In the genomic region with DNA sequence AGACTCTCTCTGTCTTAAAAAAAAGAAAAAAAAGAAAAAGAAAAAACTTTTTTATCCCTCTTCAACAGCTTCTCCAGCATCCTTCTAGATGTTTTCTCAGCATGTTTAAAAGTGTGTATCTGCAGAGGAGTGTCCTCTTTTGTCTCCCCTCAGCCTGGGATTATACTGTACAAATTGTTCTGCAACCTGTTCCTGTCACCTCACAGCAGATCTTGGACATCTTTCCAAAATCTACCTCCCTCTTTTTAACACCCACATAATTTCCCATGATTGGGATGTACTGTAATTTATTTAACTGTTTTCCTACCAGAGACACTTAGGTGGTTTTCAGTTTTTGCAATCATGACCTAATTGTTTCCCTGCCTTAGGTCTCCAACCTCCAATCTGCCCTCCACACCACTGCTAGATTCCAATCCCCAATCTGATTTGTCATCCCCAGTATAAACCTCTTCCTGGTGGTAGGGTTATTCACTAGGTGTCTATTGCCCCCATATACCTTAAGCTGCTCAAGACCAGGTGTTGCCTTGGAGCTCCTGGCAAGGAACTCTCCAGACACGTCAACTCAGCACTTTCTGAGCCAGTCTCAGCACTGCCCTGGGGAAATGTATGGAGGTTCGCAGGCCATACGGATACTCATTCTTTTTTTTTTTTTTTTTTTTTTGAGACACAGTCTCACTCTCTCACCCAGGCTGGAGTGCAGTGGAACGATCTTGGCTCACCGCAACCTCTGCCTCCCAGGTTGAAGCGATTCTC, we compare ENCODE assay signal across 10 cellular contexts. TPM values are rescaled to one million over a fixed set of nuclear protein-coding genes. Genes with fewer than 3 reads are reported as not detected.
DNase-seq lines count a peak whose midpoint lies in the region; ATAC-seq and TF ChIP-seq lines count a peak whose summit lies in the region.
"Had no signal": no experiment of that assay in that cellular context is flagged by ENCODE, and none has a peak within 500 bp of the region (broad histone marks: within the 10 kb centered on the region; RNA-seq: fewer than 3 reads in every experiment).

No MANE protein-coding gene starts in this region.

- intact Hi-C loops in left lung (cut with DNase I): no loop called here

- no peak for ATAC-seq in left lung

- H3K9me3 Mint-ChIP-seq in T-helper 1 cell treated with Interleukin-12 subunit alpha and Interleukin-12 subunit beta and Interleukin-4 antibody, amounts not matched to agents 30 μg/mL and 1 μg/mL, for 36 hours: no peaks in the 10 kb centered on the region
- no peaks in the 10 kb centered on the region for H3K9me3 Mint-ChIP-seq in activated naive CD8-positive, alpha-beta T cell (ENCODE audit: low read depth)

- peaks cover 58% of the 10 kb centered on the region for H3K4me1 Mint-ChIP-seq in T-helper 1 cell treated with Interleukin-12 subunit alpha and Interleukin-12 subunit beta and Interleukin-4 antibody, amounts not matched to agents 30 μg/mL and 1 μg/mL, for 36 hours (ENCODE audit: low read depth)
- H3K4me1 Mint-ChIP-seq in activated naive CD8-positive, alpha-beta T cell (ENCODE audit: low read depth): peaks cover 78% of the 10 kb centered on the region

- H3K4me1 ChIP-seq in left lung: peaks cover 37 to 84% of the 10 kb centered on the region in 2 donors

- no peak overlapping the region for H3K4me3 ChIP-seq in left lung
- H3K4me3 ChIP-seq in WERI-Rb-1 (ENCODE audit: low read depth, low read length): no peak overlapping the region

- H3K9me3 ChIP-seq in left lung (no peaks in the 10 kb centered on the region), WERI-Rb-1 (ENCODE audit: severe bottlenecking) (no peaks in the 10 kb centered on the region)
- H3K9me3 ChIP-seq: SK-N-SH had no signal

- H3K36me3 ChIP-seq in left lung (no peaks in the 10 kb centered on the region), WERI-Rb-1 (no peaks in the 10 kb centered on the region)

- peak overlapping the region; percentile 83 for H3K27ac Mint-ChIP-seq in T-helper 1 cell treated with Interleukin-12 subunit alpha and Interleukin-12 subunit beta and Interleukin-4 antibody, amounts not matched to agents 30 μg/mL and 1 μg/mL, for 36 hours
- H3K27ac Mint-ChIP-seq in activated naive CD8-positive, alpha-beta T cell: peak overlapping the region; percentile 51

- no peaks in the 10 kb centered on the region for H3K27me3 ChIP-seq in left lung
- H3K27me3 ChIP-seq in WERI-Rb-1 (ENCODE audit: insufficient read depth, low read depth, severe bottlenecking): no peaks in the 10 kb centered on the region

- H3K27me3 Mint-ChIP-seq in T-helper 1 cell treated with Interleukin-12 subunit alpha and Interleukin-12 subunit beta and Interleukin-4 antibody, amounts not matched to agents 30 μg/mL and 1 μg/mL, for 36 hours (ENCODE audit: low read depth): no peaks in the 10 kb centered on the region
- H3K27me3 Mint-ChIP-seq in activated naive CD8-positive, alpha-beta T cell: no peaks in the 10 kb centered on the region

- TF ChIP-seq CTCF in left lung (IDR thresholded peaks at IDR 0.05): no peak
- no peak for TF ChIP-seq CTCF in WERI-Rb-1 (IDR thresholded peaks at IDR 0.05; ENCODE audit: low read depth, low read length)

- H3K36me3 Mint-ChIP-seq in T-helper 1 cell treated with Interleukin-12 subunit alpha and Interleukin-12 subunit beta and Interleukin-4 antibody, amounts not matched to agents 30 μg/mL and 1 μg/mL, for 36 hours (ENCODE audit: low read depth): no peaks in the 10 kb centered on the region
- no peaks in the 10 kb centered on the region for H3K36me3 Mint-ChIP-seq in activated naive CD8-positive, alpha-beta T cell

- H3K4me3 Mint-ChIP-seq in T-helper 1 cell treated with Interleukin-12 subunit alpha and Interleukin-12 subunit beta and Interleukin-4 antibody, amounts not matched to agents 30 μg/mL and 1 μg/mL, for 36 hours: peak overlapping the region; percentile 3
- peak overlapping the region; percentile 32 for H3K4me3 Mint-ChIP-seq in activated naive CD8-positive, alpha-beta T cell

- no peak for DNase-seq in T-helper 1 cell
- peak in 1 of 2 donors; percentile 1 for DNase-seq in left lung
- no peak for DNase-seq in substantia nigra (lab: John Stamatoyannopoulos, UW)
- DNase-seq in WERI-Rb-1: no peak
- DNase-seq in NCI-H2029 (lab: John Stamatoyannopoulos, UW): no peak
- DNase-seq in activated effector memory CD4-positive, alpha-beta T cell treated with anti-CD3 and anti-CD28 coated beads, Interleukin-2, amount 50 U/mL, for 16 hours: no peak
- DNase-seq: NCI-H1417 treated with DMSO at 0.1 percent for 48 hours, SK-N-SH had no signal

- peak overlapping the region; percentile 66 to 79 for H3K27ac ChIP-seq in left lung
- H3K27ac ChIP-seq in substantia nigra (ENCODE audit: low read depth, low read length, poor library complexity, severe bottlenecking): peak overlapping the region; percentile 100
- H3K27ac ChIP-seq in WERI-Rb-1: no peak overlapping the region

RNA-seq across cellular contexts. Expression of a gene that starts 17.6 kb away (rescaled TPM):
- 10 to 100 TPM; 40.7 to 73.8 TPM for total RNA-seq in left lung

RNA-seq across cellular contexts. Expression of a gene that starts 40.1 kb away (rescaled TPM):
- total RNA-seq in left lung: 10 to 100 TPM; 27.0 to 29.8 TPM

RNA-seq across cellular contexts. Expression of a gene that starts 40.3 kb away (rescaled TPM):
- 10 to 100 TPM; 86.0 to 97.0 TPM for total RNA-seq in left lung
